ENCODE assay signal across 1 cellular context in the genomic region with DNA sequence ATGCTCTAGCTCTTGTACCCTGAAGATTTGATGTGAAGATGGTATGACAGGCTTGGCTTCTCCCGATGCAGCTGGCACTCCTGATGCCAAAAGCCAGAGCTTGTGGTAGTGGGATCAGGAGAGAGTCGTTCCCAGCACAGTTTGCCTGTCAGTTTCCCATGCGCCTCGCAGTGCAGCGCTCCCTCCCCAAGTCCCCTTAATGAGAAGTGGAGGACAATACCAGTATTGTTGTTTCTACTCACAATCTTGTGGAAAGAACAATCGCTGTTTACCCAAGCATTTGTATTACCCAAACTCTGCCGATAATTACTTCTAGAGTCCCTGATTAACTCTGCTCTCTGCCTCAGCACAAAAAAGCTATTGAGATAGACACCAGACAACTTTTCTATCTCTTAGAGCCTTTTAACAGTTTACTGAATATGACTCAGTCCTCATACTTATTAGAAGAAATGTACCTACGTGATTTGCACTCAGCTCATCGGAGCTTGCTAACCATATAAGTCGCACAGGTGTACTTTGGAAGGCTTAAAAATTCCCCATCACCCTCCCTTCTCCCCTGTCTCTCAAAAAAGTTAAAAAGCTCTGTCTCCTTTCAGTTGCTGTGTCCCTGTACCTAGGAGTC.
TF ChIP-seq lines count a peak whose summit lies in the region.

No MANE protein-coding gene starts in this region.

TF ChIP-seq in WTC11, 78 proteins besides CTCF, POLR2A, EP300 and RAD21 (continued from another document):
- TF ChIP-seq GRHL2 (CRISPR knock-in tag; IDR thresholded peaks at IDR 0.05; ENCODE audit: insufficient replicate concordance, severe bottlenecking), result no peak
- no peak for TF ChIP-seq FOXP1 (CRISPR knock-in tag; IDR thresholded peaks at IDR 0.05; ENCODE audit: borderline replicate concordance)
TF ChIP-seq in WTC11: peak in this region for 0.
